ENCODE assay signal across 8 cellular contexts in the genomic region with DNA sequence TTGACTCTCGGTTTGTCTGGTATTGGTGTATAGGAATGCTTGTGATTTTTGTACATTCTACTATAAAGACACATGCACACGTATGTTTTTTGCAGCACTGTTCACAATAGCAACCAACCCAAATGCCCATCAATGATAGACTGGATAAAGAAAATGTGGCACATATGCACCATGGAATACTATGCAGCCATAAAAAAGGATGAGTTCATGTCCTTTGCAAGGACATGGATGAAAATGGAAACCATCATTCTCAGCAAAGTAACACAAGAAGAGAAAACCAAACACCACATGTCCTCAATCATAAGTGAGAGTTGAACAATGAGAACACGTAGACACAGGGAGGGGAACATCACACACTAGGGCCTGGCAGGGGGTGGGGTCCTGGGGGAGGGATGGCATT. TPM values are rescaled to one million over a fixed set of nuclear protein-coding genes. Genes with fewer than 3 reads are reported as not detected.
DNase-seq lines count a peak whose midpoint lies in the region; ATAC-seq and TF ChIP-seq lines count a peak whose summit lies in the region.
"Not testable (repeated sequence)": the region's sequence is repeated elsewhere in the genome, so short reads cannot be mapped to it uniquely, and the experiment has no call there.

No MANE protein-coding gene starts in this region.

- H3K36me3 Mint-ChIP-seq in activated CD4-positive, alpha-beta T cell treated with anti-CD3 and anti-CD28 coated beads for 36 hours (ENCODE audit: low read depth); activated CD8-positive, alpha-beta memory T cell treated with anti-CD3 and anti-CD28 coated beads, Interleukin-2, amount 10 ng/mL, durations not matched to agents 7 days and 5 days; brain; naive thymus-derived CD8-positive, alpha-beta T cell; stimulated activated memory B cell treated with anti-CD40 and anti-IgM and Interleukin-4, amounts not matched to agents 10 μg/mL and 1 μg/mL and 100 μg/mL, for 72 hours: not testable (repeated sequence)
- H3K36me3 Mint-ChIP-seq in activated naive CD4-positive, alpha-beta T cell treated with anti-CD3 and anti-CD28 coated beads, Interleukin-2, amount 10 ng/mL, durations not matched to agents 7 days and 5 days, result peaks cover 13% of the 10 kb centered on the region

- TF ChIP-seq CTCF in HEK293 (tag by site-specific recombination; IDR thresholded peaks at IDR 0.05); brain (conservative IDR thresholded peaks at IDR 0.05): not testable (repeated sequence)

- POLR2A ChIA-PET in HEK293 (lab: Yijun Ruan, JAX); activated CD4-positive, alpha-beta T cell treated with anti-CD3 and anti-CD28 coated beads for 36 hours (lab: Charles Lee): not testable (repeated sequence)
- POLR2A ChIA-PET in naive thymus-derived CD8-positive, alpha-beta T cell (lab: Charles Lee), result interaction anchor here (1.1 kb wide), 1 partner anchor 31 kb away, joined by 5 read pairs; no protein-coding TSS in a partner anchor

- H3K27ac Mint-ChIP-seq in activated CD4-positive, alpha-beta T cell treated with anti-CD3 and anti-CD28 coated beads for 36 hours, result peak overlapping the region; percentile 89
- H3K27ac Mint-ChIP-seq in activated CD8-positive, alpha-beta memory T cell treated with anti-CD3 and anti-CD28 coated beads, Interleukin-2, amount 10 ng/mL, durations not matched to agents 7 days and 5 days, result peak overlapping the region; percentile 91
- peak overlapping the region; percentile 99 for H3K27ac Mint-ChIP-seq in activated naive CD4-positive, alpha-beta T cell treated with anti-CD3 and anti-CD28 coated beads, Interleukin-2, amount 10 ng/mL, durations not matched to agents 7 days and 5 days
- peak overlapping the region in 2 of 5 experiments; percentile 21 to 68 for H3K27ac Mint-ChIP-seq in brain
- peak overlapping the region; percentile 82 to 99 (median 96) for H3K27ac Mint-ChIP-seq in naive thymus-derived CD8-positive, alpha-beta T cell
- peak overlapping the region; percentile 85 for H3K27ac Mint-ChIP-seq in stimulated activated memory B cell treated with anti-CD40 and anti-IgM and Interleukin-4, amounts not matched to agents 10 μg/mL and 1 μg/mL and 100 μg/mL, for 72 hours

- peak overlapping the region in 9 of 11 experiments; percentile 83 to 99 (median 94); a peak in 16 of 22 replicates for H3K27ac ChIP-seq in BLaER1 treated with 17β-estradiol and CSF1 and Interleukin-3, amounts not matched to agents 10 nM and 100 nM
- H3K27ac ChIP-seq in HEK293 (ENCODE audit: extremely low read depth, low read depth, low read length), result not testable (repeated sequence)

- H3K4me1 Mint-ChIP-seq in activated CD4-positive, alpha-beta T cell treated with anti-CD3 and anti-CD28 coated beads for 36 hours, result peaks cover 68% of the 10 kb centered on the region
- peaks cover 61% of the 10 kb centered on the region for H3K4me1 Mint-ChIP-seq in activated CD8-positive, alpha-beta memory T cell treated with anti-CD3 and anti-CD28 coated beads, Interleukin-2, amount 10 ng/mL, durations not matched to agents 7 days and 5 days
- H3K4me1 Mint-ChIP-seq in activated naive CD4-positive, alpha-beta T cell treated with anti-CD3 and anti-CD28 coated beads, Interleukin-2, amount 10 ng/mL, durations not matched to agents 7 days and 5 days, result peaks cover 91% of the 10 kb centered on the region
- peaks cover 25% of the 10 kb centered on the region for H3K4me1 Mint-ChIP-seq in brain
- H3K4me1 Mint-ChIP-seq in naive thymus-derived CD8-positive, alpha-beta T cell, result peaks cover 34 to 89% (median 84%) of the 10 kb centered on the region in 4 donors
- H3K4me1 Mint-ChIP-seq in stimulated activated memory B cell treated with anti-CD40 and anti-IgM and Interleukin-4, amounts not matched to agents 10 μg/mL and 1 μg/mL and 100 μg/mL, for 72 hours, result peaks cover 53% of the 10 kb centered on the region

- H3K4me3 Mint-ChIP-seq in activated CD4-positive, alpha-beta T cell treated with anti-CD3 and anti-CD28 coated beads for 36 hours; activated CD8-positive, alpha-beta memory T cell treated with anti-CD3 and anti-CD28 coated beads, Interleukin-2, amount 10 ng/mL, durations not matched to agents 7 days and 5 days; activated naive CD4-positive, alpha-beta T cell treated with anti-CD3 and anti-CD28 coated beads, Interleukin-2, amount 10 ng/mL, durations not matched to agents 7 days and 5 days; stimulated activated memory B cell treated with anti-CD40 and anti-IgM and Interleukin-4, amounts not matched to agents 10 μg/mL and 1 μg/mL and 100 μg/mL, for 72 hours: not testable (repeated sequence)
- H3K4me3 Mint-ChIP-seq in brain, result peak overlapping the region in 4 of 5 experiments; percentile 26 to 66 (median 48)
- H3K4me3 Mint-ChIP-seq in naive thymus-derived CD8-positive, alpha-beta T cell, result peak overlapping the region in 9 of 10 donors; percentile 12 to 80 (median 56)

- not testable (repeated sequence) for DNase-seq in activated CD4-positive, alpha-beta T cell treated with anti-CD3 and anti-CD28 coated beads for 36 hours; activated CD8-positive, alpha-beta memory T cell treated with anti-CD3 and anti-CD28 coated beads, Interleukin-2, amount 10 ng/mL, durations not matched to agents 7 days and 5 days; activated naive CD4-positive, alpha-beta T cell treated with anti-CD3 and anti-CD28 coated beads, Interleukin-2, amount 10 ng/mL, durations not matched to agents 7 days and 5 days; naive thymus-derived CD8-positive, alpha-beta T cell

- H3K27me3 ChIP-seq in BLaER1 treated with 17β-estradiol and CSF1 and Interleukin-3, amounts not matched to agents 10 nM and 100 nM, result not testable (repeated sequence)

- H3K4me1 ChIP-seq in BLaER1 treated with 17β-estradiol and CSF1 and Interleukin-3, amounts not matched to agents 10 nM and 100 nM, result peaks cover 44 to 79% (median 58%) of the 10 kb centered on the region in 10 experiments
- H3K4me1 ChIP-seq in HEK293 (ENCODE audit: control insufficient read depth, insufficient read depth, low read length), result not testable (repeated sequence)

- H3K27me3 Mint-ChIP-seq in activated CD4-positive, alpha-beta T cell treated with anti-CD3 and anti-CD28 coated beads for 36 hours; activated CD8-positive, alpha-beta memory T cell treated with anti-CD3 and anti-CD28 coated beads, Interleukin-2, amount 10 ng/mL, durations not matched to agents 7 days and 5 days; activated naive CD4-positive, alpha-beta T cell treated with anti-CD3 and anti-CD28 coated beads, Interleukin-2, amount 10 ng/mL, durations not matched to agents 7 days and 5 days; naive thymus-derived CD8-positive, alpha-beta T cell; stimulated activated memory B cell treated with anti-CD40 and anti-IgM and Interleukin-4, amounts not matched to agents 10 μg/mL and 1 μg/mL and 100 μg/mL, for 72 hours: not testable (repeated sequence)
- H3K27me3 Mint-ChIP-seq in brain, result peaks cover 29% of the 10 kb centered on the region

- intact Hi-C loops in activated CD4-positive, alpha-beta T cell treated with anti-CD3 and anti-CD28 coated beads for 36 hours (cut with DNase I, micrococcal nuclease), result loop anchor here (5.0 kb wide), 3 partner anchors 34 to 1944 kb away; a partner anchor contains a TSS

- CTCF ChIA-PET in HEK293 (lab: Yijun Ruan, JAX); activated CD4-positive, alpha-beta T cell treated with anti-CD3 and anti-CD28 coated beads for 36 hours (lab: Charles Lee); activated CD8-positive, alpha-beta memory T cell treated with anti-CD3 and anti-CD28 coated beads, Interleukin-2, amount 10 ng/mL, durations not matched to agents 7 days and 5 days (lab: Charles Lee): not testable (repeated sequence)
- CTCF ChIA-PET in activated naive CD4-positive, alpha-beta T cell treated with anti-CD3 and anti-CD28 coated beads, Interleukin-2, amount 10 ng/mL, durations not matched to agents 7 days and 5 days (lab: Charles Lee), result interaction anchor here (5.6 kb wide), 1 partner anchor 21 kb away, joined by 31 read pairs; no protein-coding TSS in a partner anchor

- not testable (repeated sequence) for ATAC-seq in activated CD4-positive, alpha-beta T cell treated with anti-CD3 and anti-CD28 coated beads for 36 hours; activated CD8-positive, alpha-beta memory T cell treated with anti-CD3 and anti-CD28 coated beads, Interleukin-2, amount 10 ng/mL, durations not matched to agents 7 days and 5 days; naive thymus-derived CD8-positive, alpha-beta T cell; stimulated activated memory B cell treated with anti-CD40 and anti-IgM and Interleukin-4, amounts not matched to agents 10 μg/mL and 1 μg/mL and 100 μg/mL, for 72 hours

- H3K9ac ChIP-seq in BLaER1 treated with 17β-estradiol and CSF1 and Interleukin-3, amounts not matched to agents 10 nM and 100 nM, result 0 out of 22 replicates have a peak overlapping the region, but pooled peaks of 1 of the 11 experiments have one; percentile 82

- H3K4me2 ChIP-seq in BLaER1 treated with 17β-estradiol and CSF1 and Interleukin-3, amounts not matched to agents 10 nM and 100 nM, result peak overlapping the region in 8 of 11 experiments; percentile 27 to 86 (median 80); a peak in 8 of 22 replicates

- not testable (repeated sequence) for H3K36me3 ChIP-seq in BLaER1 treated with 17β-estradiol and CSF1 and Interleukin-3, amounts not matched to agents 10 nM and 100 nM; HEK293 (ENCODE audit: control insufficient read depth in 2 of 2, insufficient read depth in 1 of 2, low read length in 2 of 2)

- H3K9me3 Mint-ChIP-seq in activated CD4-positive, alpha-beta T cell treated with anti-CD3 and anti-CD28 coated beads for 36 hours (ENCODE audit: low read depth); activated CD8-positive, alpha-beta memory T cell treated with anti-CD3 and anti-CD28 coated beads, Interleukin-2, amount 10 ng/mL, durations not matched to agents 7 days and 5 days (ENCODE audit: low read depth); activated naive CD4-positive, alpha-beta T cell treated with anti-CD3 and anti-CD28 coated beads, Interleukin-2, amount 10 ng/mL, durations not matched to agents 7 days and 5 days; naive thymus-derived CD8-positive, alpha-beta T cell; stimulated activated memory B cell treated with anti-CD40 and anti-IgM and Interleukin-4, amounts not matched to agents 10 μg/mL and 1 μg/mL and 100 μg/mL, for 72 hours: not testable (repeated sequence)
- H3K9me3 Mint-ChIP-seq in brain, result peaks cover 0 to 14% (median 3%) of the 10 kb centered on the region in 5 experiments

- not testable (repeated sequence) for H3K4me3 ChIP-seq in BLaER1 treated with 17β-estradiol and CSF1 and Interleukin-3, amounts not matched to agents 10 nM and 100 nM; HEK293 (ENCODE audit: low read depth, low read length)

- H3K9me3 ChIP-seq in BLaER1 treated with 17β-estradiol and CSF1 and Interleukin-3, amounts not matched to agents 10 nM and 100 nM (replicated peaks in 1 of 11), result peaks cover 0 to 15% (median 0%) of the 10 kb centered on the region in 11 experiments; a peak in 6 of 22 replicates
- H3K9me3 ChIP-seq in HEK293 (ENCODE audit: control insufficient read depth, insufficient read depth, low read depth, low read length), result not testable (repeated sequence)

- H4K20me1 ChIP-seq in BLaER1 treated with 17β-estradiol and CSF1 and Interleukin-3, amounts not matched to agents 10 nM and 100 nM, result not testable (repeated sequence)

RNA-seq across cellular contexts. Expression of a gene that starts 2.4 kb away (rescaled TPM):
- 10 to 100 TPM in 1 of 2 experiments, 1 to 10 TPM in 1; 9.8 to 10.4 TPM for total RNA-seq in activated CD4-positive, alpha-beta T cell treated with anti-CD3 and anti-CD28 coated beads for 36 hours
- total RNA-seq in activated CD8-positive, alpha-beta memory T cell treated with anti-CD3 and anti-CD28 coated beads, Interleukin-2, amount 10 ng/mL, durations not matched to agents 7 days and 5 days, result 10 to 100 TPM; 14.8 to 18.2 TPM
- 6.4 TPM for polyA plus RNA-seq in brain (ENCODE audit: insufficient read depth, low read depth, low replicate concordance)
- 10 to 100 TPM; 27.7 to 35.0 TPM for total RNA-seq in naive thymus-derived CD8-positive, alpha-beta T cell
- polyA plus RNA-seq in naive thymus-derived CD8-positive, alpha-beta T cell, result 1 to 10 TPM; 3.8 to 6.2 (median 5.6) TPM
